Comparison of ENCODE assay signal across 23 cellular contexts in genomic region chr10:63125459-63125858, GRCh38.
"Had no signal": no experiment of that assay in that cellular context is flagged by ENCODE, and none has a peak within 500 bp of the region (broad histone marks: within the 10 kb centered on the region; RNA-seq: fewer than 3 reads in every experiment).

No MANE protein-coding gene starts in this region.

- H3K27ac ChIP-seq: breast epithelium had no signal

- H3K4me1 ChIP-seq: breast epithelium had no signal

- H3K36me3 ChIP-seq: breast epithelium had no signal

- H3K9me3 ChIP-seq: breast epithelium had no signal

- DNase-seq: activated CD4-positive, alpha-beta T cell treated with anti-CD3 and anti-CD28 coated beads for 48 hours; activated CD4-positive, alpha-beta T cell treated with anti-CD3 and anti-CD28 coated beads, Interleukin-2, amount 50 U/mL, for 4 hours; activated CD4-positive, CD25-positive, alpha-beta regulatory T cell treated with anti-CD3 and anti-CD28 coated beads, Interleukin-2, amount 50 U/mL, for 72 hours; activated CD8-positive, alpha-beta memory T cell treated with anti-CD3 and anti-CD28 coated beads, Interleukin-2, amount 50 U/mL, for 48 hours; activated CD8-positive, alpha-beta T cell treated with anti-CD3 and anti-CD28 coated beads, Interleukin-2, amount 10 ng/mL, durations not matched to agents 7 days and 5 days; activated effector memory CD4-positive, alpha-beta T cell treated with Interleukin-2 at 50 U/mL for 16 hours; activated naive CD4-positive, alpha-beta T cell; activated T-cell treated with anti-CD3 and anti-CD28 coated beads, Interleukin-2, amount 50 U/mL, for 1 hour; aorta; caudate nucleus; Kasumi-1; NCI-H1092; NCI-H1417; NCI-H1930; NCI-H345; NCI-H510A; NCI-H526 treated with DMSO at 0.1 percent for 48 hours; NK-92 treated with Interleukin-12 subunit alpha and Interleukin-12 subunit beta, amount 100 ng/mL, for 24 hours; SHP77 treated with DMSO at 0.1 percent for 48 hours; T-helper 17 cell; T-helper 9 cell had no signal

- H3K27me3 ChIP-seq: breast epithelium had no signal

- H3K4me3 ChIP-seq: breast epithelium had no signal

- ATAC-seq: activated CD8-positive, alpha-beta T cell treated with anti-CD3 and anti-CD28 coated beads, Interleukin-2, amount 10 ng/mL, durations not matched to agents 7 days and 5 days; T-helper 17 cell; WTC11 had no signal
